8 cellular contexts compared by ENCODE assay signal in genomic region chr19:49927526-49928264, GRCh38. TPM values are rescaled to one million over a fixed set of nuclear protein-coding genes. Genes with fewer than 3 reads are reported as not detected.
A peak's percentile ranks its signal among the peaks of the same experiment; 100 is the strongest.
DNase-seq lines count a peak whose midpoint lies in the region; ATAC-seq, FAIRE-seq and TF ChIP-seq lines count a peak whose summit lies in the region.

No MANE protein-coding gene starts in this region.

- ATAC-seq in HG03039 (IDR thresholded peaks at IDR 0.05; ENCODE audit: unreplicated experiment), result no peak

- peak overlapping the region; percentile 33 for H3K4me2 ChIP-seq in keratinocyte (ENCODE audit: control insufficient read depth, extremely low read depth, insufficient read depth, low read depth, low read length)

- H3K4me1 Mint-ChIP-seq in activated naive CD4-positive, alpha-beta T cell treated with anti-CD3 and anti-CD28 coated beads for 36 hours (ENCODE audit: low read depth), result peaks cover 60% of the 10 kb centered on the region
- H3K4me1 Mint-ChIP-seq in activated CD4-positive, alpha-beta memory T cell treated with anti-CD3 and anti-CD28 coated beads, Interleukin-2, amount 10 ng/mL, durations not matched to agents 7 days and 5 days, result peaks cover 75% of the 10 kb centered on the region

- no peak for DNase-seq in activated naive CD4-positive, alpha-beta T cell treated with anti-CD3 and anti-CD28 coated beads for 36 hours
- no peak for DNase-seq in activated naive CD4-positive, alpha-beta T cell treated with anti-CD3 and anti-CD28 coated beads, Interleukin-2, amount 50 U/mL, for 16 hours
- no peak for DNase-seq in activated CD4-positive, alpha-beta memory T cell treated with anti-CD3 and anti-CD28 coated beads, Interleukin-2, amount 10 ng/mL, durations not matched to agents 7 days and 5 days
- DNase-seq in keratinocyte (ENCODE audit: low read depth, low spot score), result no peak
- DNase-seq in activated gamma-delta T cell (lab: John Stamatoyannopoulos, UW), result no peak
- DNase-seq in DMS79 treated with DMSO at 0.1 percent for 48 hours (lab: John Stamatoyannopoulos, UW), result no peak

- CTCF ChIA-PET in activated naive CD4-positive, alpha-beta T cell treated with anti-CD3 and anti-CD28 coated beads for 36 hours (lab: Charles Lee), result interaction anchor here (0.6 to 2.8 kb wide), 4 partner anchors 10 to 239 kb away, joined by 3 to 9 read pairs (median 4); no protein-coding TSS in a partner anchor
- CTCF ChIA-PET in activated CD4-positive, alpha-beta memory T cell treated with anti-CD3 and anti-CD28 coated beads, Interleukin-2, amount 10 ng/mL, durations not matched to agents 7 days and 5 days (lab: Charles Lee), result interaction anchor here (0.7 to 1.2 kb wide), 4 partner anchors 8 to 98 kb away, joined by 3 to 4 read pairs (median 3); partner anchors contain the start of gene ZNF473

- H3K9me3 Mint-ChIP-seq in activated naive CD4-positive, alpha-beta T cell treated with anti-CD3 and anti-CD28 coated beads for 36 hours, result no peaks in the 10 kb centered on the region
- H3K9me3 Mint-ChIP-seq in activated CD4-positive, alpha-beta memory T cell treated with anti-CD3 and anti-CD28 coated beads, Interleukin-2, amount 10 ng/mL, durations not matched to agents 7 days and 5 days, result peaks cover 2% of the 10 kb centered on the region

- H3K27ac Mint-ChIP-seq in activated naive CD4-positive, alpha-beta T cell treated with anti-CD3 and anti-CD28 coated beads for 36 hours, result peak overlapping the region; percentile 100
- H3K27ac Mint-ChIP-seq in activated CD4-positive, alpha-beta memory T cell treated with anti-CD3 and anti-CD28 coated beads, Interleukin-2, amount 10 ng/mL, durations not matched to agents 7 days and 5 days, result peak overlapping the region; percentile 97

- peaks cover 2% of the 10 kb centered on the region for H3K9me1 ChIP-seq in keratinocyte (ENCODE audit: control insufficient read depth, extremely low read depth, insufficient read depth, low read length)

- dilution Hi-C loops in keratinocyte (cut with MboI; ENCODE audit: extremely low pct_ligation_motif_present, low sequenced_read_pairs), result no loop called here

- POLR2A ChIA-PET in activated CD4-positive, alpha-beta memory T cell treated with anti-CD3 and anti-CD28 coated beads, Interleukin-2, amount 10 ng/mL, durations not matched to agents 7 days and 5 days (lab: Charles Lee), result interaction anchor here (0.6 to 3.9 kb wide), 15 partner anchors 8 to 878 kb away, joined by 3 to 43 read pairs (median 4); partner anchors contain the start of genes AKT1S1, FUZ, IL4I1 and PTOV1

- H3K27me3 Mint-ChIP-seq in activated naive CD4-positive, alpha-beta T cell treated with anti-CD3 and anti-CD28 coated beads for 36 hours (ENCODE audit: low read depth), result no peaks in the 10 kb centered on the region
- H3K27me3 Mint-ChIP-seq in activated CD4-positive, alpha-beta memory T cell treated with anti-CD3 and anti-CD28 coated beads, Interleukin-2, amount 10 ng/mL, durations not matched to agents 7 days and 5 days, result no peaks in the 10 kb centered on the region

- H3K4me3 ChIP-seq in keratinocyte (ENCODE audit: control insufficient read depth in 2 of 3, extremely low read depth in 1 of 3, insufficient read depth in 2 of 3, low read depth in 1 of 3, low read length in 3 of 3) (no peak overlapping the region), thymus (ENCODE audit: low read length) (peak overlapping the region; percentile 11)

- no peak overlapping the region for H3K9ac ChIP-seq in keratinocyte (ENCODE audit: control insufficient read depth, extremely low read depth, insufficient read depth, low read length)

- FAIRE-seq in keratinocyte (lab: Jason Lieb, UNC), result no peak

- WGBS in thymus, result 92% methylated on average over 14 of the region's 14 CpGs

- TF ChIP-seq CTCF in keratinocyte (optimal IDR thresholded peaks at IDR 0.05 in 1 of 3, IDR thresholded peaks at IDR 0.05 in 1 of 3, conservative IDR thresholded peaks at IDR 0.05 in 1 of 3; ENCODE audit: extremely low read depth in 1 of 3, insufficient read depth in 2 of 3, low read length in 3 of 3), result no peak

- peaks cover 22% of the 10 kb centered on the region for H3K4me1 ChIP-seq in keratinocyte (ENCODE audit: control insufficient read depth, extremely low read depth, insufficient read depth, low read length)
- peaks cover 13% of the 10 kb centered on the region for H3K4me1 ChIP-seq in thymus (ENCODE audit: control insufficient read depth, insufficient read depth, low read length)

- H3K36me3 Mint-ChIP-seq in activated naive CD4-positive, alpha-beta T cell treated with anti-CD3 and anti-CD28 coated beads for 36 hours (ENCODE audit: low read depth), result peaks cover 48% of the 10 kb centered on the region
- H3K36me3 Mint-ChIP-seq in activated CD4-positive, alpha-beta memory T cell treated with anti-CD3 and anti-CD28 coated beads, Interleukin-2, amount 10 ng/mL, durations not matched to agents 7 days and 5 days (ENCODE audit: low read depth), result peaks cover 74% of the 10 kb centered on the region

- peaks cover 15 to 35% of the 10 kb centered on the region in 2 experiments for H3K36me3 ChIP-seq in keratinocyte (ENCODE audit: control insufficient read depth in 2 of 2, extremely low read depth in 1 of 2, insufficient read depth in 2 of 2, low read length in 2 of 2)
- H3K36me3 ChIP-seq in thymus (ENCODE audit: control insufficient read depth, insufficient read depth), result peaks cover 32% of the 10 kb centered on the region

- H3K79me2 ChIP-seq in keratinocyte (ENCODE audit: control insufficient read depth, insufficient read depth, low read length), result peaks cover 61% of the 10 kb centered on the region

- H3K27me3 ChIP-seq in keratinocyte (ENCODE audit: control insufficient read depth, extremely low read depth, insufficient read depth, low read length), result no peaks in the 10 kb centered on the region
- no peaks in the 10 kb centered on the region for H3K27me3 ChIP-seq in thymus (ENCODE audit: control insufficient read depth, insufficient read depth)

- H3K9me3 ChIP-seq in keratinocyte (ENCODE audit: control insufficient read depth, low read depth, low read length) (no peaks in the 10 kb centered on the region), thymus (ENCODE audit: control insufficient read depth) (peaks cover 1% of the 10 kb centered on the region)

- peak overlapping the region; percentile 89 for H3K4me3 Mint-ChIP-seq in activated naive CD4-positive, alpha-beta T cell treated with anti-CD3 and anti-CD28 coated beads for 36 hours
- H3K4me3 Mint-ChIP-seq in activated CD4-positive, alpha-beta memory T cell treated with anti-CD3 and anti-CD28 coated beads, Interleukin-2, amount 10 ng/mL, durations not matched to agents 7 days and 5 days, result peak overlapping the region; percentile 95

- intact Hi-C loops in activated naive CD4-positive, alpha-beta T cell treated with anti-CD3 and anti-CD28 coated beads for 36 hours (cut with micrococcal nuclease), result no loop called here

- H2AFZ ChIP-seq in keratinocyte (ENCODE audit: control insufficient read depth, low read length), result no peak overlapping the region

- H4K20me1 ChIP-seq in keratinocyte (ENCODE audit: control insufficient read depth, extremely low read depth, insufficient read depth, low read length), result peaks cover 3% of the 10 kb centered on the region

- H3K27ac ChIP-seq in keratinocyte (ENCODE audit: control insufficient read depth, insufficient read depth, low read length), result peak overlapping the region; percentile 97
- H3K27ac ChIP-seq in thymus (ENCODE audit: low read depth), result peak overlapping the region; percentile 38

RNA-seq across cellular contexts. Expression of gene ATF5, which starts 1.3 kb away (rescaled TPM):
- 1 to 10 TPM; 8.0 to 8.8 TPM for total RNA-seq in activated naive CD4-positive, alpha-beta T cell treated with anti-CD3 and anti-CD28 coated beads for 36 hours
- 10 to 100 TPM; 19.6 to 20.0 TPM for total RNA-seq in activated CD4-positive, alpha-beta memory T cell treated with anti-CD3 and anti-CD28 coated beads, Interleukin-2, amount 10 ng/mL, durations not matched to agents 7 days and 5 days
- polyA plus RNA-seq in keratinocyte (4.6 to 9.3 TPM (median 6.0 TPM) in 3 replicates), thymus (53.9 TPM)
- polyA plus RNA-seq in keratinocyte (2011; ENCODE audit: low read depth), result 6.5 TPM
- 5.7 and 10.2 TPM in 2 replicates for polyA plus RNA-seq in keratinocyte (2011; cell fraction: cytosol; rRNA removed)
- polyA plus RNA-seq in keratinocyte (2011; cell fraction: nucleus; rRNA removed), result 10.3 and 10.6 TPM in 2 replicates
- 12.1 and 19.1 TPM in 2 replicates for polyA plus RNA-seq in keratinocyte (2012; ENCODE audit: low replicate concordance)
- polyA minus RNA-seq in keratinocyte, result 1.1 to 3.5 TPM (median 2.1 TPM) in 3 replicates
- 10.9 TPM for polyA minus RNA-seq in keratinocyte (2011; cell fraction: cytosol; rRNA and poly(A)+ RNA removed)
- polyA minus RNA-seq in keratinocyte (2011; cell fraction: nucleus; rRNA and poly(A)+ RNA removed), result 1.6 and 1.8 TPM in 2 replicates

RNA-seq across cellular contexts. Expression of gene NUP62, which starts 1.6 kb away (rescaled TPM):
- total RNA-seq in activated naive CD4-positive, alpha-beta T cell treated with anti-CD3 and anti-CD28 coated beads for 36 hours, result 10 to 100 TPM; 89.2 to 92.5 TPM
- 100 to 1,000 TPM; 113 to 114 TPM for total RNA-seq in activated CD4-positive, alpha-beta memory T cell treated with anti-CD3 and anti-CD28 coated beads, Interleukin-2, amount 10 ng/mL, durations not matched to agents 7 days and 5 days
- 10.1 to 16.6 TPM (median 12.9 TPM) in 3 replicates for polyA plus RNA-seq in keratinocyte
- polyA plus RNA-seq in keratinocyte (2011; ENCODE audit: low read depth), result 14.5 TPM
- polyA plus RNA-seq in keratinocyte (2011; cell fraction: cytosol; rRNA removed), result 10.1 and 17.1 TPM in 2 replicates
- polyA plus RNA-seq in keratinocyte (2011; cell fraction: nucleus; rRNA removed), result 22.4 and 28.4 TPM in 2 replicates
- 17.2 and 41.7 TPM in 2 replicates for polyA plus RNA-seq in keratinocyte (2012; ENCODE audit: low replicate concordance)
- 11.5 to 38.0 TPM (median 12.1 TPM) in 3 replicates for polyA minus RNA-seq in keratinocyte
- 12.5 TPM for polyA minus RNA-seq in keratinocyte (2011; cell fraction: cytosol; rRNA and poly(A)+ RNA removed)
- 10.7 and 16.8 TPM in 2 replicates for polyA minus RNA-seq in keratinocyte (2011; cell fraction: nucleus; rRNA and poly(A)+ RNA removed)
- 24.9 TPM for polyA plus RNA-seq in thymus

RNA-seq across cellular contexts. Expression of gene IL4I1, which starts 31.0 kb away (rescaled TPM):
- total RNA-seq in activated naive CD4-positive, alpha-beta T cell treated with anti-CD3 and anti-CD28 coated beads for 36 hours, result 1 to 10 TPM; 7.2 to 7.5 TPM
- total RNA-seq in activated CD4-positive, alpha-beta memory T cell treated with anti-CD3 and anti-CD28 coated beads, Interleukin-2, amount 10 ng/mL, durations not matched to agents 7 days and 5 days, result 10 to 100 TPM; 25.7 to 26.4 TPM
- polyA plus RNA-seq in keratinocyte (0.09 to 0.22 TPM (median 0.13 TPM) in 3 replicates), thymus (11.5 TPM)
- not detected for polyA plus RNA-seq in keratinocyte (2011; ENCODE audit: low read depth)
- polyA plus RNA-seq in keratinocyte (2011; cell fraction: cytosol; rRNA removed), result not detected in 2 replicates
- not detected in 2 replicates for polyA plus RNA-seq in keratinocyte (2011; cell fraction: nucleus; rRNA removed)
- 0.31 TPM in 1 of 2 replicates, not detected in the other for polyA plus RNA-seq in keratinocyte (2012; ENCODE audit: low replicate concordance)
- not detected in 3 replicates for polyA minus RNA-seq in keratinocyte
- polyA minus RNA-seq in keratinocyte (2011; cell fraction: cytosol; rRNA and poly(A)+ RNA removed), result not detected
- not detected in 2 replicates for polyA minus RNA-seq in keratinocyte (2011; cell fraction: nucleus; rRNA and poly(A)+ RNA removed)

RNA-seq across cellular contexts. Expression of gene SIGLEC11, which starts 33.3 kb away (rescaled TPM):
- not detected for total RNA-seq in activated naive CD4-positive, alpha-beta T cell treated with anti-CD3 and anti-CD28 coated beads for 36 hours
- not detected for total RNA-seq in activated CD4-positive, alpha-beta memory T cell treated with anti-CD3 and anti-CD28 coated beads, Interleukin-2, amount 10 ng/mL, durations not matched to agents 7 days and 5 days
- polyA plus RNA-seq in keratinocyte (not detected in 3 replicates), thymus (0.98 TPM)
- not detected for polyA plus RNA-seq in keratinocyte (2011; ENCODE audit: low read depth)
- polyA plus RNA-seq in keratinocyte (2011; cell fraction: cytosol; rRNA removed), result not detected in 2 replicates
- polyA plus RNA-seq in keratinocyte (2011; cell fraction: nucleus; rRNA removed), result not detected in 2 replicates
- not detected in 2 replicates for polyA plus RNA-seq in keratinocyte (2012; ENCODE audit: low replicate concordance)
- polyA minus RNA-seq in keratinocyte, result not detected in 3 replicates
- not detected for polyA minus RNA-seq in keratinocyte (2011; cell fraction: cytosol; rRNA and poly(A)+ RNA removed)
- polyA minus RNA-seq in keratinocyte (2011; cell fraction: nucleus; rRNA and poly(A)+ RNA removed), result not detected in 2 replicates

RNA-seq across cellular contexts. Expression of gene TBC1D17, which starts 50.2 kb away (rescaled TPM):
- 10 to 100 TPM; 29.8 to 32.4 TPM for total RNA-seq in activated naive CD4-positive, alpha-beta T cell treated with anti-CD3 and anti-CD28 coated beads for 36 hours
- total RNA-seq in activated CD4-positive, alpha-beta memory T cell treated with anti-CD3 and anti-CD28 coated beads, Interleukin-2, amount 10 ng/mL, durations not matched to agents 7 days and 5 days, result 10 to 100 TPM; 42.3 to 47.6 TPM
- polyA plus RNA-seq in keratinocyte, result 9.0 to 25.6 TPM (median 9.4 TPM) in 3 replicates
- polyA plus RNA-seq in keratinocyte (2011; ENCODE audit: low read depth), result 5.1 TPM
- 15.5 and 20.2 TPM in 2 replicates for polyA plus RNA-seq in keratinocyte (2011; cell fraction: cytosol; rRNA removed)
- polyA plus RNA-seq in keratinocyte (2011; cell fraction: nucleus; rRNA removed), result 19.6 and 29.7 TPM in 2 replicates
- polyA plus RNA-seq in keratinocyte (2012; ENCODE audit: low replicate concordance), result 22.6 and 24.6 TPM in 2 replicates
- polyA minus RNA-seq in keratinocyte, result 9.2 to 31.4 TPM (median 11.6 TPM) in 3 replicates
- 19.8 TPM for polyA minus RNA-seq in keratinocyte (2011; cell fraction: cytosol; rRNA and poly(A)+ RNA removed)
- polyA minus RNA-seq in keratinocyte (2011; cell fraction: nucleus; rRNA and poly(A)+ RNA removed), result 12.9 and 17.7 TPM in 2 replicates
- polyA plus RNA-seq in thymus, result 69.7 TPM
